In genomic region chr1:24008574-24009184, GRCh38 we compare ENCODE assay signal across 8 cellular contexts. TPM values are rescaled to one million over a fixed set of nuclear protein-coding genes. Genes with fewer than 3 reads are reported as not detected.
DNase-seq lines count a peak whose midpoint lies in the region; TF ChIP-seq lines count a peak whose summit lies in the region.
"Not testable (repeated sequence)": the region's sequence is repeated elsewhere in the genome, so short reads cannot be mapped to it uniquely, and the experiment has no call there.

No MANE protein-coding gene starts in this region.

- H3K4me1 ChIP-seq in smooth muscle cell (ENCODE audit: low read depth), result not testable (repeated sequence)

- not testable (repeated sequence) for H4K20me1 ChIP-seq in smooth muscle cell (ENCODE audit: low read depth)

- DNase-seq in DMS79 treated with DMSO at 0.1 percent for 48 hours (lab: John Stamatoyannopoulos, UW) (peak; percentile 48), NCI-H1092 (lab: John Stamatoyannopoulos, UW) (peak; percentile 14), NCI-H2196 (lab: John Stamatoyannopoulos, UW; ENCODE audit: unreplicated experiment) (peak; percentile 13), SK-MEL-5 (ENCODE audit: low read depth, low spot score) (peak; percentile 86), MCF 10A (ENCODE audit: unreplicated experiment) (peak; percentile 44), fibroblast of mammary gland (ENCODE audit: low read depth) (peak; percentile 66)
- DNase-seq in mesothelial cell of epicardium (ENCODE audit: low spot score in 2 of 2, unreplicated experiment in 2 of 2); smooth muscle cell (lab: John Stamatoyannopoulos, UW; ENCODE audit: unreplicated experiment): not testable (repeated sequence)

- not testable (repeated sequence) for H2AFZ ChIP-seq in smooth muscle cell (ENCODE audit: low read depth)

- TF ChIP-seq CTCF in MCF 10A (IDR thresholded peaks at IDR 0.05; ENCODE audit: unreplicated experiment); fibroblast of mammary gland (conservative IDR thresholded peaks at IDR 0.05; ENCODE audit: control insufficient read depth, insufficient read depth, low read depth, low read length); mesothelial cell of epicardium (IDR thresholded peaks at IDR 0.05; ENCODE audit: unreplicated experiment); smooth muscle cell (IDR thresholded peaks at IDR 0.05; ENCODE audit: borderline replicate concordance, insufficient read depth, poor library complexity, severe bottlenecking): not testable (repeated sequence)

- POLR2A ChIA-PET in MCF 10A (lab: Yijun Ruan, JAX), result interaction anchor here (0.6 to 2.2 kb wide), 4 partner anchors 11 to 309 kb away, joined by 3 to 6 read pairs (median 4); partner anchors contain the start of gene SRSF10

- H3K9me3 ChIP-seq in smooth muscle cell (replicated peaks; ENCODE audit: low read depth), result not testable (repeated sequence)

- H3K4me3 Mint-ChIP-seq in MCF 10A (ENCODE audit: unreplicated experiment), result not testable (repeated sequence)
- peak overlapping the region; percentile 24 for H3K4me3 Mint-ChIP-seq in mesothelial cell of epicardium

- H3K79me2 ChIP-seq in smooth muscle cell (ENCODE audit: low read depth), result not testable (repeated sequence)

- in situ Hi-C loops in SK-MEL-5 (cut with HindIII; ENCODE audit: low pct_unique_long_range_greater_than_20kb, low sequenced_read_pairs), result not testable (repeated sequence)

- peaks cover 13% of the 10 kb centered on the region for H3K4me1 Mint-ChIP-seq in MCF 10A (ENCODE audit: insufficient read depth, unreplicated experiment)
- H3K4me1 Mint-ChIP-seq in mesothelial cell of epicardium, result peaks cover 42% of the 10 kb centered on the region

- BruUV-seq in MCF 10A (replicated peaks; lab: Mats Ljungman, UMichigan), result not testable (repeated sequence)

- not testable (repeated sequence) for H3K27me3 ChIP-seq in smooth muscle cell (ENCODE audit: low read depth)

- CTCF ChIA-PET in MCF 10A (lab: Yijun Ruan, JAX), result not testable (repeated sequence)

- H3K4me2 ChIP-seq in smooth muscle cell, result peak overlapping the region; percentile 39

- intact Hi-C loops in MCF 10A (cut with micrococcal nuclease), result not testable (repeated sequence)

- WGBS in smooth muscle cell (ENCODE audit: low lambda C conversion rate), result 39% methylated on average over 3 of the region's 3 CpGs

- H3K4me3 ChIP-seq in fibroblast of mammary gland (ENCODE audit: control insufficient read depth, low read depth, low read length); smooth muscle cell: not testable (repeated sequence)

- H3F3A ChIP-seq in smooth muscle cell (ENCODE audit: low read depth), result not testable (repeated sequence)

- not testable (repeated sequence) for H3K9me3 Mint-ChIP-seq in MCF 10A (ENCODE audit: unreplicated experiment); mesothelial cell of epicardium

- not testable (repeated sequence) for H3K9ac ChIP-seq in smooth muscle cell (ENCODE audit: low read depth)

- not testable (repeated sequence) for H3K27me3 Mint-ChIP-seq in MCF 10A (ENCODE audit: insufficient read depth, unreplicated experiment); mesothelial cell of epicardium (ENCODE audit: low read depth)

- H3K36me3 Mint-ChIP-seq in MCF 10A (ENCODE audit: insufficient read depth, unreplicated experiment); mesothelial cell of epicardium: not testable (repeated sequence)

- not testable (repeated sequence) for H3K36me3 ChIP-seq in smooth muscle cell (ENCODE audit: low read depth)

- not testable (repeated sequence) for H3K27ac Mint-ChIP-seq in MCF 10A (ENCODE audit: low read depth, unreplicated experiment)
- peak overlapping the region; percentile 96 for H3K27ac Mint-ChIP-seq in mesothelial cell of epicardium

- H3K27ac ChIP-seq in smooth muscle cell (ENCODE audit: low read depth), result not testable (repeated sequence)

RNA-seq across cellular contexts. Expression of gene SRSF10, which starts 28.6 kb away (rescaled TPM):
- 80.4 and 87.1 TPM in 2 replicates for total RNA-seq in SK-MEL-5 (2014; rRNA removed; shearing (Covaris generic))
- polyA plus RNA-seq in SK-MEL-5 (2015; cell fraction: cytosol; rRNA removed), result 83.5 and 90.8 TPM in 2 replicates
- polyA plus RNA-seq in SK-MEL-5 (2015; cell fraction: nucleus; rRNA removed), result 379 and 408 TPM in 2 replicates
- 121 and 134 TPM in 2 replicates for total RNA-seq in MCF 10A (2022)
- total RNA-seq in mesothelial cell of epicardium, result 201 to 216 TPM (median 208 TPM) in 3 replicates
- total RNA-seq in smooth muscle cell, result 93.7 and 111 TPM in 2 replicates
- polyA plus RNA-seq in smooth muscle cell, result 86.8 and 87.1 TPM in 2 replicates

RNA-seq across cellular contexts. Expression of gene PNRC2, which starts 49.1 kb away (rescaled TPM):
- total RNA-seq in SK-MEL-5 (2014; rRNA removed; shearing (Covaris generic)), result 60.9 and 67.7 TPM in 2 replicates
- 53.1 and 77.2 TPM in 2 replicates for polyA plus RNA-seq in SK-MEL-5 (2015; cell fraction: cytosol; rRNA removed)
- 74.5 and 105 TPM in 2 replicates for polyA plus RNA-seq in SK-MEL-5 (2015; cell fraction: nucleus; rRNA removed)
- total RNA-seq in MCF 10A (2022) (103 and 115 TPM in 2 replicates), mesothelial cell of epicardium (134 to 150 TPM (median 149 TPM) in 3 replicates), smooth muscle cell (77.8 and 98.5 TPM in 2 replicates)
- 53.3 and 55.8 TPM in 2 replicates for polyA plus RNA-seq in smooth muscle cell
